ENCODE assay signal across 1 cellular context in the genomic region with DNA sequence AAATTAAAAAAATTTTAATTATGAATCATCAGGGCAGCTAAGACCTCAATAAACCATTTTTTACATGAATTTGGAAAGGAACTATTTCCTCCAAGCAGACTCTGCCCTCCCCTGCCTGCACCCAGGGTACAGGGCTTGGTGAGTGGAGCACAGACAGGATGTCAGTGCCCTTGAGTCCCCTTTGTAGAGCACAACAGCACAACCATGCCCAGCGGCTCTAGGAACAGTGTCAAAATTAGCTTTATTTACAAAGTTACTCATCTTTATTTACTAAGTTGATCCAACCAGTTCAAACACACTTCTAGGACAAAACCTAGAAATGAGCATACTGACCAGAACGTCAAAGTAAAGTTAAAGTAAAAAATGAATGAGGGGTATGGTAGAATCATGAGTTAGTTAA.
TF ChIP-seq lines count a peak whose summit lies in the region.

No MANE protein-coding gene starts in this region.

TF ChIP-seq in HepG2, 621 proteins besides CTCF, POLR2A, EP300 and RAD21 (continued from another document):
- TF ChIP-seq, protein P1, sequence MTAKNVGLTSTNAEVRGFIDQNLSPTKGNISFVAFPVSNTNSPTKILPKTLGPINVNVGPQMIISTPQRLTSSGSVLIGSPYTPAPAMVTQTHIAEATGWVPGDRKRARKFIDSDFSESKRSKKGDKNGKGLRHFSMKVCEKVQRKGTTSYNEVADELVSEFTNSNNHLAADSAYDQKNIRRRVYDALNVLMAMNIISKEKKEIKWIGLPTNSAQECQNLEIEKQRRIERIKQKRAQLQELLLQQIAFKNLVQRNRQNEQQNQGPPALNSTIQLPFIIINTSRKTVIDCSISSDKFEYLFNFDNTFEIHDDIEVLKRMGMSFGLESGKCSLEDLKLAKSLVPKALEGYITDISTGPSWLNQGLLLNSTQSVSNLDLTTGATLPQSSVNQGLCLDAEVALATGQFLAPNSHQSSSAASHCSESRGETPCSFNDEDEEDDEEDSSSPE (CRISPR knock-in tag; IDR thresholded peaks at IDR 0.05): no peak
- TF ChIP-seq ZNF598 (CRISPR knock-in tag; IDR thresholded peaks at IDR 0.05; ENCODE audit: borderline replicate concordance) (no peak), RXRB (CRISPR knock-in tag; IDR thresholded peaks at IDR 0.05; ENCODE audit: borderline replicate concordance) (peak; percentile 54; the same call in 1 of the 2 replicates), KDM4B (CRISPR knock-in tag; IDR thresholded peaks at IDR 0.05) (no peak), PITX1 (CRISPR knock-in tag; IDR thresholded peaks at IDR 0.05) (no peak), REL (CRISPR knock-in tag; conservative IDR thresholded peaks at IDR 0.05) (no peak), ZNF644 (CRISPR knock-in tag; IDR thresholded peaks at IDR 0.05; ENCODE audit: low read depth) (no peak)
- TF ChIP-seq, protein P2, sequence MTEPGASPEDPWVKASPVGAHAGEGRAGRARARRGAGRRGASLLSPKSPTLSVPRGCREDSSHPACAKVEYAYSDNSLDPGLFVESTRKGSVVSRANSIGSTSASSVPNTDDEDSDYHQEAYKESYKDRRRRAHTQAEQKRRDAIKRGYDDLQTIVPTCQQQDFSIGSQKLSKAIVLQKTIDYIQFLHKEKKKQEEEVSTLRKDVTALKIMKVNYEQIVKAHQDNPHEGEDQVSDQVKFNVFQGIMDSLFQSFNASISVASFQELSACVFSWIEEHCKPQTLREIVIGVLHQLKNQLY (CRISPR knock-in tag; IDR thresholded peaks at IDR 0.05): no peak
- TF ChIP-seq, protein P3, sequence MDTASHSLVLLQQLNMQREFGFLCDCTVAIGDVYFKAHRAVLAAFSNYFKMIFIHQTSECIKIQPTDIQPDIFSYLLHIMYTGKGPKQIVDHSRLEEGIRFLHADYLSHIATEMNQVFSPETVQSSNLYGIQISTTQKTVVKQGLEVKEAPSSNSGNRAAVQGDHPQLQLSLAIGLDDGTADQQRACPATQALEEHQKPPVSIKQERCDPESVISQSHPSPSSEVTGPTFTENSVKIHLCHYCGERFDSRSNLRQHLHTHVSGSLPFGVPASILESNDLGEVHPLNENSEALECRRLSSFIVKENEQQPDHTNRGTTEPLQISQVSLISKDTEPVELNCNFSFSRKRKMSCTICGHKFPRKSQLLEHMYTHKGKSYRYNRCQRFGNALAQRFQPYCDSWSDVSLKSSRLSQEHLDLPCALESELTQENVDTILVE (CRISPR knock-in tag; IDR thresholded peaks at IDR 0.05): no peak
- TF ChIP-seq, protein P4, sequence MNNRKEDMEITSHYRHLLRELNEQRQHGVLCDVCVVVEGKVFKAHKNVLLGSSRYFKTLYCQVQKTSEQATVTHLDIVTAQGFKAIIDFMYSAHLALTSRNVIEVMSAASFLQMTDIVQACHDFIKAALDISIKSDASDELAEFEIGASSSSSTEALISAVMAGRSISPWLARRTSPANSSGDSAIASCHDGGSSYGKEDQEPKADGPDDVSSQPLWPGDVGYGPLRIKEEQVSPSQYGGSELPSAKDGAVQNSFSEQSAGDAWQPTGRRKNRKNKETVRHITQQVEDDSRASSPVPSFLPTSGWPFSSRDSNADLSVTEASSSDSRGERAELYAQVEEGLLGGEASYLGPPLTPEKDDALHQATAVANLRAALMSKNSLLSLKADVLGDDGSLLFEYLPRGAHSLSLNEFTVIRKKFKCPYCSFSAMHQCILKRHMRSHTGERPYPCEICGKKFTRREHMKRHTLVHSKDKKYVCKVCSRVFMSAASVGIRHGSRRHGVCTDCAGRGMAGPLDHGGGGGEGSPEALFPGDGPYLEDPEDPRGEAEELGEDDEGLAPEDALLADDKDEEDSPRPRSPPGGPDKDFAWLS (CRISPR knock-in tag; IDR thresholded peaks at IDR 0.05; ENCODE audit: borderline replicate concordance): no peak
- TF ChIP-seq, protein P5, sequence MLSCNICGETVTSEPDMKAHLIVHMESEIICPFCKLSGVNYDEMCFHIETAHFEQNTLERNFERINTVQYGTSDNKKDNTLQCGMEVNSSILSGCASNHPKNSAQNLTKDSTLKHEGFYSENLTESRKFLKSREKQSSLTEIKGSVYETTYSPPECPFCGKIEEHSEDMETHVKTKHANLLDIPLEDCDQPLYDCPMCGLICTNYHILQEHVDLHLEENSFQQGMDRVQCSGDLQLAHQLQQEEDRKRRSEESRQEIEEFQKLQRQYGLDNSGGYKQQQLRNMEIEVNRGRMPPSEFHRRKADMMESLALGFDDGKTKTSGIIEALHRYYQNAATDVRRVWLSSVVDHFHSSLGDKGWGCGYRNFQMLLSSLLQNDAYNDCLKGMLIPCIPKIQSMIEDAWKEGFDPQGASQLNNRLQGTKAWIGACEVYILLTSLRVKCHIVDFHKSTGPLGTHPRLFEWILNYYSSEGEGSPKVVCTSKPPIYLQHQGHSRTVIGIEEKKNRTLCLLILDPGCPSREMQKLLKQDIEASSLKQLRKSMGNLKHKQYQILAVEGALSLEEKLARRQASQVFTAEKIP (CRISPR knock-in tag; IDR thresholded peaks at IDR 0.05; ENCODE audit: borderline replicate concordance): no peak
- TF ChIP-seq, protein P6, sequence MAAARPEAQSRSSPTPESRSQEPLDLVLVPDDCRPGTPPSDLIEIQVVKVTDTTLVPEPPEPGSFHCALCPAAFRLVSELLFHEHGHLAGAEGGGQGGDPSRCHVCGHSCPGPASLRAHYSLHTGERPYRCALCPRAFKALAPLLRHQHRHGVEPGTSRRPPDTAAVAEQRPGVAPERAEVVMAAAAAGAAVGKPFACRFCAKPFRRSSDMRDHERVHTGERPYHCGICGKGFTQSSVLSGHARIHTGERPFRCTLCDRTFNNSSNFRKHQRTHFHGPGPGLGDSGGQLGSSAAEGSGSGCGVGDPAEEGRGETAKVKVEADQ (CRISPR knock-in tag; IDR thresholded peaks at IDR 0.05; ENCODE audit: borderline replicate concordance): no peak
- TF ChIP-seq, protein P7, sequence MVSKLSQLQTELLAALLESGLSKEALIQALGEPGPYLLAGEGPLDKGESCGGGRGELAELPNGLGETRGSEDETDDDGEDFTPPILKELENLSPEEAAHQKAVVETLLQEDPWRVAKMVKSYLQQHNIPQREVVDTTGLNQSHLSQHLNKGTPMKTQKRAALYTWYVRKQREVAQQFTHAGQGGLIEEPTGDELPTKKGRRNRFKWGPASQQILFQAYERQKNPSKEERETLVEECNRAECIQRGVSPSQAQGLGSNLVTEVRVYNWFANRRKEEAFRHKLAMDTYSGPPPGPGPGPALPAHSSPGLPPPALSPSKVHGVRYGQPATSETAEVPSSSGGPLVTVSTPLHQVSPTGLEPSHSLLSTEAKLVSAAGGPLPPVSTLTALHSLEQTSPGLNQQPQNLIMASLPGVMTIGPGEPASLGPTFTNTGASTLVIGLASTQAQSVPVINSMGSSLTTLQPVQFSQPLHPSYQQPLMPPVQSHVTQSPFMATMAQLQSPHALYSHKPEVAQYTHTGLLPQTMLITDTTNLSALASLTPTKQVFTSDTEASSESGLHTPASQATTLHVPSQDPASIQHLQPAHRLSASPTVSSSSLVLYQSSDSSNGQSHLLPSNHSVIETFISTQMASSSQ (IDR thresholded peaks at IDR 0.05; ENCODE audit: low read depth): no peak
- TF ChIP-seq, protein P7 (CRISPR knock-in tag; IDR thresholded peaks at IDR 0.05; ENCODE audit: borderline replicate concordance): no peak
